ENCODE assay signal across 25 cellular contexts in the genomic region with DNA sequence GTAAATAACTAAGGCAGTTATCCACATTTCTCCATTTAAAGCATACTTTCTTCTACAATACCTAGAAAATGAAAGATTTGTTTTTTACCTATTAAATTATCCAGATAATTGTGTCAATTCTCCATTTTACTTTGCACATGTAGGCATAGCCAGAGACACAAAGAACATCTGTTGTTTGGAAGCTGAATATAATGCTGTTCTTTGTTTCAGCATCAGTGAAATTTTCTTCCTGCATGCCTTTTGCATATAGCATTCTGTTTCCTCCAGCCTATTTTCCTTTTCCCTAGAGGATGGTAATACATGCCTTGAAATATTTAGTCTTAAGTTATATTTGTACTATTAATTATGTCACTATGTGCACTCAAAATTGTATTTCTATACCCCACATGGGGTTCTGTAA.
"Had no signal": no experiment of that assay in that cellular context is flagged by ENCODE, and none has a peak within 500 bp of the region (broad histone marks: within the 10 kb centered on the region; RNA-seq: fewer than 3 reads in every experiment).

No MANE protein-coding gene starts in this region.

- H3K4me3 Mint-ChIP-seq: memory B cell; naive thymus-derived CD4-positive, alpha-beta T cell; nephron; stimulated activated memory B cell treated with anti-CD40 and anti-IgM and Interleukin-4, amounts not matched to agents 10 μg/mL and 1 μg/mL and 100 μg/mL, for 72 hours had no signal

- H3K4me1 ChIP-seq: gastroesophageal sphincter, lower lobe of right lung, psoas muscle, sigmoid colon, spleen, tibial nerve, upper lobe of left lung had no signal

- ATAC-seq: esophagus mucosa; gastroesophageal sphincter; left ventricle myocardium superior; lower lobe of right lung; mucosa of descending colon; naive thymus-derived CD4-positive, alpha-beta T cell; psoas muscle; right cardiac atrium; stimulated activated memory B cell treated with anti-CD40 and anti-IgM and Interleukin-4, amounts not matched to agents 10 μg/mL and 1 μg/mL and 100 μg/mL, for 72 hours; stimulated activated naive CD8-positive, alpha-beta T cell treated with anti-CD3 and anti-CD28 coated beads, Interleukin-15, Interleukin-2, amounts not matched to agents 100 U/mL and 50 U/mL, for 24 hours had no signal

- H3K27me3 ChIP-seq: gastroesophageal sphincter, sigmoid colon, spleen, tibial nerve, upper lobe of left lung had no signal

- H3K27ac ChIP-seq: coronary artery, epithelial cell of prostate, gastroesophageal sphincter, lower lobe of right lung, psoas muscle, sigmoid colon, spleen, thoracic aorta, tibial nerve, upper lobe of left lung had no signal

- H3K9me3 Mint-ChIP-seq: memory B cell; nephron; stimulated activated memory B cell treated with anti-CD40 and anti-IgM and Interleukin-4, amounts not matched to agents 10 μg/mL and 1 μg/mL and 100 μg/mL, for 72 hours had no signal

- H3K4me1 Mint-ChIP-seq: naive thymus-derived CD4-positive, alpha-beta T cell; nephron; stimulated activated memory B cell treated with anti-CD40 and anti-IgM and Interleukin-4, amounts not matched to agents 10 μg/mL and 1 μg/mL and 100 μg/mL, for 72 hours had no signal

- H3K27me3 Mint-ChIP-seq: naive thymus-derived CD4-positive, alpha-beta T cell; stimulated activated memory B cell treated with anti-CD40 and anti-IgM and Interleukin-4, amounts not matched to agents 10 μg/mL and 1 μg/mL and 100 μg/mL, for 72 hours had no signal

- DNase-seq: foreskin fibroblast; glutamatergic neuron; left ventricle myocardium superior; lower lobe of right lung; mucosa of descending colon; naive thymus-derived CD4-positive, alpha-beta T cell; nucleus accumbens; posterior cingulate gyrus; psoas muscle; right cardiac atrium; sigmoid colon; spleen; stimulated activated CD4-positive, alpha-beta T cell treated with anti-CD3 and anti-CD28 coated beads, Interleukin-4, amount 100 ng/mL, for 4 hours; stimulated activated naive CD8-positive, alpha-beta T cell treated with anti-CD3 and anti-CD28 coated beads, Interleukin-15, Interleukin-2, amounts not matched to agents 100 U/mL and 50 U/mL, for 24 hours; substantia nigra; upper lobe of left lung had no signal

- H3K27ac Mint-ChIP-seq: memory B cell; naive thymus-derived CD4-positive, alpha-beta T cell; nephron; stimulated activated memory B cell treated with anti-CD40 and anti-IgM and Interleukin-4, amounts not matched to agents 10 μg/mL and 1 μg/mL and 100 μg/mL, for 72 hours had no signal

- H3K9me3 ChIP-seq: gastroesophageal sphincter, lower lobe of right lung, mucosa of descending colon, psoas muscle, sigmoid colon, thoracic aorta, tibial nerve, upper lobe of left lung had no signal

- H3K36me3 Mint-ChIP-seq: memory B cell; naive thymus-derived CD4-positive, alpha-beta T cell; stimulated activated memory B cell treated with anti-CD40 and anti-IgM and Interleukin-4, amounts not matched to agents 10 μg/mL and 1 μg/mL and 100 μg/mL, for 72 hours had no signal

- H3K36me3 ChIP-seq: gastroesophageal sphincter, lower lobe of right lung, sigmoid colon, spleen, thoracic aorta, tibial nerve, upper lobe of left lung had no signal

- H3K4me3 ChIP-seq: coronary artery, gastroesophageal sphincter, lower lobe of right lung, mucosa of descending colon, psoas muscle, sigmoid colon, spleen, thoracic aorta, tibial nerve, upper lobe of left lung had no signal
